ENCODE assay signal across 9 cellular contexts in genomic region chr7:158885624-158886023, GRCh38. TPM values are rescaled to one million over a fixed set of nuclear protein-coding genes. Genes with fewer than 3 reads are reported as not detected.
A peak's percentile ranks its signal among the peaks of the same experiment; 100 is the strongest.
DNase-seq lines count a peak whose midpoint lies in the region; ATAC-seq, FAIRE-seq and TF ChIP-seq lines count a peak whose summit lies in the region.
"Had no signal": no experiment of that assay in that cellular context is flagged by ENCODE, and none has a peak within 500 bp of the region (broad histone marks: within the 10 kb centered on the region; RNA-seq: fewer than 3 reads in every experiment).

No MANE protein-coding gene starts in this region.

- peak; percentile 70 for TF ChIP-seq CTCF in C4-2B (conservative IDR thresholded peaks at IDR 0.05)
- TF ChIP-seq CTCF in kidney epithelial cell (IDR thresholded peaks at IDR 0.05; ENCODE audit: insufficient read depth, low read length, poor library complexity, severe bottlenecking), result peak; percentile 30

- H3K4me3 ChIP-seq in kidney epithelial cell (ENCODE audit: low read depth, low read length), result no peak overlapping the region

- H3K36me3 ChIP-seq in kidney epithelial cell (ENCODE audit: control insufficient read depth, insufficient read depth, low read length), result no peaks in the 10 kb centered on the region

- FAIRE-seq in TTC549 (lab: Jason Lieb, UNC) (peak; percentile 79), GM12892 (lab: Jason Lieb, UNC) (no peak)

- no peak for TF ChIP-seq POLR2A in GM12892 (IDR thresholded peaks at IDR 0.05; ENCODE audit: low read depth, low read length)

- no peaks in the 10 kb centered on the region for H3K27me3 ChIP-seq in kidney epithelial cell (ENCODE audit: control insufficient read depth, insufficient read depth, low read length)

- DNase-seq in Kasumi-1 (lab: John Stamatoyannopoulos, UW), result peak; percentile 68 to 82
- DNase-seq in kidney epithelial cell (ENCODE audit: low read depth), result no peak
- no peak for DNase-seq in GM12892 (ENCODE audit: insufficient read length)
- no peak for DNase-seq in HPDE6-E6E7 (ENCODE audit: extremely low spot score)
- DNase-seq: kidney glomerular epithelial cell had no signal

- ATAC-seq in GM19035 (IDR thresholded peaks at IDR 0.05; ENCODE audit: unreplicated experiment), result no peak
- ATAC-seq in GM18498 (IDR thresholded peaks at IDR 0.05; ENCODE audit: unreplicated experiment), result no peak

- H3K27ac ChIP-seq in C4-2B, result no peak overlapping the region

RNA-seq across cellular contexts. Expression of gene DYNC2I1, which starts 29.3 kb away (rescaled TPM):
- total RNA-seq in kidney epithelial cell, result 6.8 and 7.2 TPM in 2 replicates
- 14.6 TPM for polyA plus RNA-seq in GM12892 (2012; ENCODE audit: missing spikeins)

RNA-seq across cellular contexts. Expression of gene ESYT2, which starts 56.3 kb away (rescaled TPM):
- total RNA-seq in kidney epithelial cell, result 53.1 and 54.1 TPM in 2 replicates
- 22.7 TPM for polyA plus RNA-seq in GM12892 (2012; ENCODE audit: missing spikeins)

Comparison
In these comparisons a context has a peak if more than half of its experiments do, and no peak if none do; other contexts are left out.
1. DNase-seq: peak in Kasumi-1 (2 of 2); none in kidney epithelial cell (single experiment), GM12892 (single experiment) and HPDE6-E6E7 (single experiment).